ENCODE assay signal across 1 cellular context in the genomic region with DNA sequence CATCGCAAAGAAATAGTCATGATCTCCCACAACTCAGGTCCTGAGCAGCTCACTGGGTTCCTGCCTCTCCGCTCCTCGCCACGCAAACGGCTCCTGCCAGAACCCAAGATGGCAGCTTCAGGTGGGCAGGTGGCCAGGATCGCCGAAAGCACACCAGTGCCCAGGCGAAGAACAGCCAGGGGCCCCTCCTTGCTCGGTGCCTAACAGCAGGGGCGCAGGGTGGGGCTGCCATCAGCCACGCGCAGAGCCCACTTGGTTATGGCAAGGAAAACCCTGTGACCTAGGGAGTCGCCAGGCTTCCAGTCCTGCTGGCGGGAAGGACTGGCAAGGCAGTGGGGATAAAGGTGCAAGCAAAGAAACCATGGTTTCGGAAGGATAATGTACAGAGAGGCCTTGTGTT.
TF ChIP-seq lines count a peak whose summit lies in the region.

No MANE protein-coding gene starts in this region.

TF ChIP-seq in K562, 482 proteins besides CTCF, POLR2A, EP300 and RAD21:
- no peak for TF ChIP-seq MAFK (IDR thresholded peaks at IDR 0.05; ENCODE audit: low read length)
- no peak for TF ChIP-seq SAP30 (IDR thresholded peaks at IDR 0.05; ENCODE audit: borderline replicate concordance, insufficient read depth, low read depth, low read length, poor library complexity, severe bottlenecking)
- no peak for TF ChIP-seq ZNF212 (CRISPR knock-in tag; IDR thresholded peaks at IDR 0.05)
- TF ChIP-seq ESRRB (CRISPR knock-in tag; IDR thresholded peaks at IDR 0.05; ENCODE audit: borderline replicate concordance): no peak
- TF ChIP-seq GABPB2 (CRISPR knock-in tag; conservative IDR thresholded peaks at IDR 0.05): no peak
- TF ChIP-seq, protein P1, sequence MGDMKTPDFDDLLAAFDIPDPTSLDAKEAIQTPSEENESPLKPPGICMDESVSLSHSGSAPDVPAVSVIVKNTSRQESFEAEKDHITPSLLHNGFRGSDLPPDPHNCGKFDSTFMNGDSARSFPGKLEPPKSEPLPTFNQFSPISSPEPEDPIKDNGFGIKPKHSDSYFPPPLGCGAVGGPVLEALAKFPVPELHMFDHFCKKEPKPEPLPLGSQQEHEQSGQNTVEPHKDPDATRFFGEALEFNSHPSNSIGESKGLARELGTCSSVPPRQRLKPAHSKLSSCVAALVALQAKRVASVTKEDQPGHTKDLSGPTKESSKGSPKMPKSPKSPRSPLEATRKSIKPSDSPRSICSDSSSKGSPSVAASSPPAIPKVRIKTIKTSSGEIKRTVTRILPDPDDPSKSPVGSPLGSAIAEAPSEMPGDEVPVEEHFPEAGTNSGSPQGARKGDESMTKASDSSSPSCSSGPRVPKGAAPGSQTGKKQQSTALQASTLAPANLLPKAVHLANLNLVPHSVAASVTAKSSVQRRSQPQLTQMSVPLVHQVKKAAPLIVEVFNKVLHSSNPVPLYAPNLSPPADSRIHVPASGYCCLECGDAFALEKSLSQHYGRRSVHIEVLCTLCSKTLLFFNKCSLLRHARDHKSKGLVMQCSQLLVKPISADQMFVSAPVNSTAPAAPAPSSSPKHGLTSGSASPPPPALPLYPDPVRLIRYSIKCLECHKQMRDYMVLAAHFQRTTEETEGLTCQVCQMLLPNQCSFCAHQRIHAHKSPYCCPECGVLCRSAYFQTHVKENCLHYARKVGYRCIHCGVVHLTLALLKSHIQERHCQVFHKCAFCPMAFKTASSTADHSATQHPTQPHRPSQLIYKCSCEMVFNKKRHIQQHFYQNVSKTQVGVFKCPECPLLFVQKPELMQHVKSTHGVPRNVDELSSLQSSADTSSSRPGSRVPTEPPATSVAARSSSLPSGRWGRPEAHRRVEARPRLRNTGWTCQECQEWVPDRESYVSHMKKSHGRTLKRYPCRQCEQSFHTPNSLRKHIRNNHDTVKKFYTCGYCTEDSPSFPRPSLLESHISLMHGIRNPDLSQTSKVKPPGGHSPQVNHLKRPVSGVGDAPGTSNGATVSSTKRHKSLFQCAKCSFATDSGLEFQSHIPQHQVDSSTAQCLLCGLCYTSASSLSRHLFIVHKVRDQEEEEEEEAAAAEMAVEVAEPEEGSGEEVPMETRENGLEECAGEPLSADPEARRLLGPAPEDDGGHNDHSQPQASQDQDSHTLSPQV (IDR thresholded peaks at IDR 0.05): no peak
- TF ChIP-seq PTBP1 (IDR thresholded peaks at IDR 0.05; ENCODE audit: low read depth, low read length): no peak
- TF ChIP-seq, protein P2, sequence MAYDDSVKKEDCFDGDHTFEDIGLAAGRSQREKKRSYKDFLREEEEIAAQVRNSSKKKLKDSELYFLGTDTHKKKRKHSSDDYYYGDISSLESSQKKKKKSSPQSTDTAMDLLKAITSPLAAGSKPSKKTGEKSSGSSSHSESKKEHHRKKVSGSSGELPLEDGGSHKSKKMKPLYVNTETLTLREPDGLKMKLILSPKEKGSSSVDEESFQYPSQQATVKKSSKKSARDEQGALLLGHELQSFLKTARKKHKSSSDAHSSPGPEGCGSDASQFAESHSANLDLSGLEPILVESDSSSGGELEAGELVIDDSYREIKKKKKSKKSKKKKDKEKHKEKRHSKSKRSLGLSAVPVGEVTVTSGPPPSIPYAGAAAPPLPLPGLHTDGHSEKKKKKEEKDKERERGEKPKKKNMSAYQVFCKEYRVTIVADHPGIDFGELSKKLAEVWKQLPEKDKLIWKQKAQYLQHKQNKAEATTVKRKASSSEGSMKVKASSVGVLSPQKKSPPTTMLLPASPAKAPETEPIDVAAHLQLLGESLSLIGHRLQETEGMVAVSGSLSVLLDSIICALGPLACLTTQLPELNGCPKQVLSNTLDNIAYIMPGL (CRISPR knock-in tag; IDR thresholded peaks at IDR 0.05): no peak
- 0 out of 2 replicates have a peak, but pooled peaks have one; percentile 5 for TF ChIP-seq NFIC (IDR thresholded peaks at IDR 0.05)
